Comparison of ENCODE assay signal across 8 cellular contexts in the genomic region with DNA sequence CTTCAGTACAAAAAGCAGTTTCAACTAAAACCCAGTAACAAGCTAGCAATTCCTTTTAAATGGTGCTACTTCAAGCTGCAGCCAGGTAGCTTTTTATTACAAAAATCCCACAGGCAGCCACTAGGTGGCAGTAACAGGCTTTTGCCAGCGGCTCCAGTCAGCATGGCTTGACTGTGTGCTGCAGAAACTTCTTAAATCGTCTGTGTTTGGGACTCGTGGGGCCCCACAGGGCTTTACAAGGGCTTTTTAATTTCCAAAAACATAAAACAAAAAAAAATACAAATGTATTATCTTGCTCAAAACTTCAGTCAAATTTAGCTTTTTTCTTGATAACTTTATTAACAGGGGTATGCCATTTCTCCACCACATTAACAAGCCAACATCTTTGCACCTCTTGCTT. TPM values are rescaled to one million over a fixed set of nuclear protein-coding genes. Genes with fewer than 3 reads are reported as not detected.
DNase-seq lines count a peak whose midpoint lies in the region; ATAC-seq and TF ChIP-seq lines count a peak whose summit lies in the region.

No MANE protein-coding gene starts in this region.

- H3K4me2 ChIP-seq in DND-41 (ENCODE audit: insufficient read depth, low read length): no peak overlapping the region

- H3K9me3 ChIP-seq in DND-41 (ENCODE audit: insufficient read depth, low read length, severe bottlenecking): no peaks in the 10 kb centered on the region
- no peaks in the 10 kb centered on the region for H3K9me3 ChIP-seq in WERI-Rb-1 (ENCODE audit: severe bottlenecking)

- no peaks in the 10 kb centered on the region for H3K79me2 ChIP-seq in DND-41 (ENCODE audit: insufficient read depth, low read length)

- H3K36me3 ChIP-seq in DND-41 (ENCODE audit: insufficient read depth, low read length): no peaks in the 10 kb centered on the region
- H3K36me3 ChIP-seq in WERI-Rb-1: no peaks in the 10 kb centered on the region
- no peaks in the 10 kb centered on the region for H3K36me3 ChIP-seq in kidney epithelial cell (ENCODE audit: control insufficient read depth, insufficient read depth, low read length)

- no peaks in the 10 kb centered on the region for H4K20me1 ChIP-seq in DND-41 (ENCODE audit: insufficient read depth, low read length)

- H3K27me3 ChIP-seq in DND-41 (ENCODE audit: insufficient read depth, low read length, poor library complexity) (peaks cover 5% of the 10 kb centered on the region), WERI-Rb-1 (ENCODE audit: insufficient read depth, low read depth, severe bottlenecking) (no peaks in the 10 kb centered on the region), kidney epithelial cell (ENCODE audit: control insufficient read depth, insufficient read depth, low read length) (no peaks in the 10 kb centered on the region)

- ATAC-seq in DND-41 (ENCODE audit: insufficient read depth, low read depth) (peak; percentile 77), GM19023 (IDR thresholded peaks at IDR 0.05; ENCODE audit: unreplicated experiment) (no peak)

- in situ Hi-C loops in T47D (cut with HindIII; ENCODE audit: low pct_unique_long_range_greater_than_20kb, low sequenced_read_pairs): no loop called here

- peak; percentile 66 for DNase-seq in DND-41
- DNase-seq in HCEC 1CT: peak; percentile 40
- DNase-seq in NCI-H2029 (lab: John Stamatoyannopoulos, UW): peak; percentile 4
- DNase-seq in WERI-Rb-1: peak; percentile 58
- peak; percentile 14 to 50 for DNase-seq in T47D (ENCODE audit: low read depth in 1 of 2, low spot score in 1 of 2)
- DNase-seq in kidney epithelial cell (ENCODE audit: low read depth): no peak
- peak; percentile 69 to 78 for DNase-seq in stimulated activated CD4-positive, alpha-beta T cell treated with anti-CD3 and anti-CD28 coated beads, Interleukin-2, amount 100 ng/mL, for 24 hours

- H3K4me3 ChIP-seq in DND-41 (ENCODE audit: low read depth in 1 of 2, low read length in 2 of 2) (no peak overlapping the region), WERI-Rb-1 (ENCODE audit: low read depth, low read length) (no peak overlapping the region), kidney epithelial cell (ENCODE audit: low read depth, low read length) (no peak overlapping the region)

- peak; percentile 83 for TF ChIP-seq CTCF in DND-41 (IDR thresholded peaks at IDR 0.05; ENCODE audit: borderline replicate concordance, extremely low read depth, low read length, poor library complexity, severe bottlenecking)
- TF ChIP-seq CTCF in WERI-Rb-1 (IDR thresholded peaks at IDR 0.05; ENCODE audit: low read depth, low read length): peak; percentile 73
- TF ChIP-seq CTCF in kidney epithelial cell (IDR thresholded peaks at IDR 0.05; ENCODE audit: insufficient read depth, low read length, poor library complexity, severe bottlenecking): peak; percentile 89

- H3K4me1 ChIP-seq in DND-41 (ENCODE audit: insufficient read depth, low read length): no peaks in the 10 kb centered on the region

- no peak overlapping the region for H3K27ac ChIP-seq in DND-41 (ENCODE audit: low read length)
- no peak overlapping the region for H3K27ac ChIP-seq in WERI-Rb-1

- no peak overlapping the region for H2AFZ ChIP-seq in DND-41 (ENCODE audit: low read depth, low read length)

- H3K9ac ChIP-seq in DND-41 (ENCODE audit: low read depth, low read length): no peak overlapping the region

RNA-seq across cellular contexts. Expression of a gene that starts 3.6 kb away (rescaled TPM):
- 24.4 and 40.4 TPM in 2 replicates for total RNA-seq in kidney epithelial cell

RNA-seq across cellular contexts. Expression of a gene that starts 31.0 kb away (rescaled TPM):
- not detected in 2 replicates for total RNA-seq in kidney epithelial cell
